23 cellular contexts compared by ENCODE assay signal in the genomic region with DNA sequence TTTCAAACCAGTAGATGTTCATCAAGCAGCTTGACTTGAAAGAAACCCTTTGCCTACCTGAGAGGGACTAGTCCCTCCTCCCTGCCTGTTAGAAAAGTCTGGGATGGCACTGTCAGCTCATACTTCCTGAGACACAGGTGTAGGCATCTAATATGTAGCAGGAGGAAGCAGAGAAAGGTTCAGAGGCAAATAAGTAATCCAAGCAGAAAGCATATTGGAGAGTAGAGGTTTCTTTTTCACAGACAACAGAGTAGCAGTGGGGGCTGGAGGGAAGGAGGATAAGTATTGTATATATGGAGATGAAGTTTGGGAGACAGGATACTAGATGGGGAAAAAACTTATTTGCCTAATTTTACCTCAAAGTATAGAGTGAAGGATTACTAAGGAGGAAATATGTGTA.
DNase-seq lines count a peak whose midpoint lies in the region; ATAC-seq and TF ChIP-seq lines count a peak whose summit lies in the region.
"Had no signal": no experiment of that assay in that cellular context is flagged by ENCODE, and none has a peak within 500 bp of the region (broad histone marks: within the 10 kb centered on the region; RNA-seq: fewer than 3 reads in every experiment).

No MANE protein-coding gene starts in this region.

- TF ChIP-seq CTCF in esophagus muscularis mucosa (IDR thresholded peaks at IDR 0.05) (no peak), WERI-Rb-1 (IDR thresholded peaks at IDR 0.05; ENCODE audit: low read depth, low read length) (no peak)

- no peak for ATAC-seq in activated T-cell treated with anti-CD3 and anti-CD28 coated beads, Interleukin-2, amount 50 U/mL, for 72 hours (replicated peaks in 1 of 2)
- ATAC-seq in activated T-cell treated with anti-CD3 and anti-CD28 coated beads, Interleukin-2, amount 50 U/mL, for 4 hours = no peak
- ATAC-seq in HG03342 (IDR thresholded peaks at IDR 0.05; ENCODE audit: unreplicated experiment) = peak; percentile 44
- ATAC-seq: HCT116; heart right ventricle; naive thymus-derived CD8-positive, alpha-beta T cell had no signal

- H3K36me3 ChIP-seq in esophagus muscularis mucosa (peaks cover 12 to 68% (median 40%) of the 10 kb centered on the region in 4 donors), WERI-Rb-1 (no peaks in the 10 kb centered on the region; the same call in 1 of the 2 replicates), MG63 (no peaks in the 10 kb centered on the region)

- no peaks in the 10 kb centered on the region for H3K27me3 ChIP-seq in esophagus muscularis mucosa
- no peaks in the 10 kb centered on the region for H3K27me3 ChIP-seq in WERI-Rb-1 (ENCODE audit: insufficient read depth, low read depth, severe bottlenecking)
- H3K27me3 ChIP-seq in MG63 = no peaks in the 10 kb centered on the region
- H3K27me3 ChIP-seq: heart right ventricle, SJSA1 had no signal

- no peaks in the 10 kb centered on the region for H3K9me3 ChIP-seq in esophagus muscularis mucosa
- H3K9me3 ChIP-seq in WERI-Rb-1 (ENCODE audit: severe bottlenecking) = no peaks in the 10 kb centered on the region
- H3K9me3 ChIP-seq in MG63 = no peaks in the 10 kb centered on the region
- H3K9me3 ChIP-seq: heart right ventricle, SJSA1 had no signal

- TF ChIP-seq EP300 in esophagus muscularis mucosa (IDR thresholded peaks at IDR 0.05) = no peak

- no peak for DNase-seq in activated T-cell treated with anti-CD3 and anti-CD28 coated beads, Interleukin-2, amount 50 U/mL, for 72 hours
- DNase-seq in activated T-cell treated with anti-CD3 and anti-CD28 coated beads, Interleukin-2, amount 50 U/mL, for 4 hours = no peak
- DNase-seq in esophagus muscularis mucosa (ENCODE audit: extremely low spot score) (no peak), putamen (ENCODE audit: low spot score) (no peak), WERI-Rb-1 (no peak), dermis blood vessel endothelial cell (no peak), MG63 (no peak)
- DNase-seq: activated effector memory CD4-positive, alpha-beta T cell treated with anti-CD3 and anti-CD28 coated beads, Interleukin-2, amount 50 U/mL, for 16 hours; amniotic stem cell; DMS153; endodermal cell; heart right ventricle; mammary epithelial cell; NCI-H2171; stimulated activated CD4-positive, alpha-beta T cell treated with anti-CD3 and anti-CD28 coated beads, Interleukin-2, amount 100 ng/mL, for 48 hours; substantia nigra had no signal

- H3K36me3 Mint-ChIP-seq in activated T-cell treated with anti-CD3 and anti-CD28 coated beads, Interleukin-2, amount 50 U/mL, for 72 hours (ENCODE audit: insufficient read depth in 2 of 2) = no peaks in the 10 kb centered on the region
- H3K36me3 Mint-ChIP-seq in activated T-cell treated with anti-CD3 and anti-CD28 coated beads, Interleukin-2, amount 50 U/mL, for 4 hours (ENCODE audit: insufficient read depth) = peaks cover 4% of the 10 kb centered on the region

- H3K4me1 Mint-ChIP-seq in activated T-cell treated with anti-CD3 and anti-CD28 coated beads, Interleukin-2, amount 50 U/mL, for 72 hours (ENCODE audit: low read depth) = peaks cover 15% of the 10 kb centered on the region
- H3K4me1 Mint-ChIP-seq in activated T-cell treated with anti-CD3 and anti-CD28 coated beads, Interleukin-2, amount 50 U/mL, for 4 hours (ENCODE audit: low read depth) = peaks cover 2% of the 10 kb centered on the region

- no peaks in the 10 kb centered on the region for H3K27me3 Mint-ChIP-seq in activated T-cell treated with anti-CD3 and anti-CD28 coated beads, Interleukin-2, amount 50 U/mL, for 72 hours (ENCODE audit: low read depth)
- H3K27me3 Mint-ChIP-seq in activated T-cell treated with anti-CD3 and anti-CD28 coated beads, Interleukin-2, amount 50 U/mL, for 4 hours (ENCODE audit: low read depth) = no peaks in the 10 kb centered on the region
- H3K27me3 Mint-ChIP-seq: naive thymus-derived CD8-positive, alpha-beta T cell; progenitor cell of endocrine pancreas had no signal

- H3K4me3 Mint-ChIP-seq in activated T-cell treated with anti-CD3 and anti-CD28 coated beads, Interleukin-2, amount 50 U/mL, for 72 hours = no peak overlapping the region
- no peak overlapping the region for H3K4me3 Mint-ChIP-seq in activated T-cell treated with anti-CD3 and anti-CD28 coated beads, Interleukin-2, amount 50 U/mL, for 4 hours
- H3K4me3 Mint-ChIP-seq: endodermal cell; naive thymus-derived CD8-positive, alpha-beta T cell had no signal

- H3K27ac Mint-ChIP-seq in activated T-cell treated with anti-CD3 and anti-CD28 coated beads, Interleukin-2, amount 50 U/mL, for 72 hours = peak overlapping the region; percentile 58
- H3K27ac Mint-ChIP-seq: endodermal cell, progenitor cell of endocrine pancreas had no signal

- H3K4me1 ChIP-seq in esophagus muscularis mucosa = peaks cover 0 to 10% (median 7%) of the 10 kb centered on the region in 4 donors
- H3K4me1 ChIP-seq: SJSA1 had no signal

- H3K9me3 Mint-ChIP-seq in activated T-cell treated with anti-CD3 and anti-CD28 coated beads, Interleukin-2, amount 50 U/mL, for 72 hours = no peaks in the 10 kb centered on the region
- no peaks in the 10 kb centered on the region for H3K9me3 Mint-ChIP-seq in activated T-cell treated with anti-CD3 and anti-CD28 coated beads, Interleukin-2, amount 50 U/mL, for 4 hours
- H3K9me3 Mint-ChIP-seq: endodermal cell; naive thymus-derived CD8-positive, alpha-beta T cell had no signal

- intact Hi-C loops in esophagus muscularis mucosa (cut with DNase I) = no loop called here

- H3K4me3 ChIP-seq in esophagus muscularis mucosa (no peak overlapping the region), WERI-Rb-1 (ENCODE audit: low read depth, low read length) (no peak overlapping the region), MG63 (no peak overlapping the region)
- H3K4me3 ChIP-seq: heart right ventricle, SJSA1, skin epidermis had no signal

- no peak for TF ChIP-seq POLR2A in esophagus muscularis mucosa (IDR thresholded peaks at IDR 0.05; ENCODE audit: low read depth)

- H3K27ac ChIP-seq in esophagus muscularis mucosa (replicated peaks in 1 of 4) (peak overlapping the region in 3 of 4 donors; percentile 18 to 29 (median 22)), WERI-Rb-1 (no peak overlapping the region)
- H3K27ac ChIP-seq: KMS-11, SJSA1 had no signal
